In the genomic region with DNA sequence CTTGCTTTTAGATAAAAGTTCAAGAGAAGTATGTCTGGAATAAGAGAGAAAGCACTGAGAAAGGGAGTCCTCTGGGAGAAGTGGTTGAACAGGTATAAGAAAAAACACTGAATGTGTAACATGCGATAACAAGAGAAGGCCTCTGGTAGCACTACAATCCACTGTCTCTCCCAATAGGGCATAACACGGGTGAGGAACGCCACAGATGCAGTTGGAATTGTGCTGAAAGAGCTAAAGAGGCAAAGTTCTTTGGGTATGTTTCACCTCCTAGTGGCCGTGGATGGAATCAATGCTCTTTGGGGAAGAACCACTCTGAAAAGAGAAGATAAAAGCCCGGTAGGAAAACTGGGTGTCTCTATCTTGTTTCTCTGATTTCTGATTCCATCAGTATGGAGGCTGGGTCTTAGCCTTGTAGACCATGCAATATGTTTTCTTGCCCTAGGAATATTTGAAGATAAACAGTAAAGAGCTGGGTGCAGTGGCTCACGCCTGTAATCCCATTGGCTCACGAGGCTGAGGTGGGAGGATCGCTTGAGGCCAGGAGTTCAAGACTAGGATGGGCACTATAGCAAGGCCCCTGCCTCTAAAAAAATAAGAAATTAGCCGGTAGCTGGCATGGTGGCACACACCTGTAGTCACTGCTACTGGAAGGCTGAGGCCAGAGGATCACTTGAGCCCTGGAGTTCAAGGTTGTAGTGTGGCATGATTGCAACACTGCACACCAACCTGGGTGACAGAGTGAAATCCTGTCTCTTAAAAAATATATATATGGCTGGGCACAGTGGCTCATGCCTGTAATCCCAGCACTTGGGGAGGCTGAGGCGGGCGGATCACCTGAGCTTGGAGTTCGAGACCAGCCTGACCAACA, we compare ENCODE assay signal across 8 cellular contexts. TPM values are rescaled to one million over a fixed set of nuclear protein-coding genes. Genes with fewer than 3 reads are reported as not detected.
DNase-seq lines count a peak whose midpoint lies in the region; ATAC-seq and FAIRE-seq lines count a peak whose summit lies in the region.

No MANE protein-coding gene starts in this region.

- no peak overlapping the region for H4K91ac ChIP-seq in mesenchymal stem cell (ENCODE audit: low read length)

- H3K4me3 Mint-ChIP-seq in activated naive CD8-positive, alpha-beta T cell treated with anti-CD3 and anti-CD28 coated beads, Interleukin-2, amount 10 ng/mL, durations not matched to agents 7 days and 5 days = no peak overlapping the region
- no peak overlapping the region for H3K4me3 Mint-ChIP-seq in activated naive CD8-positive, alpha-beta T cell treated with anti-CD3 and anti-CD28 coated beads for 36 hours
- H3K4me3 Mint-ChIP-seq in T-helper 2 cell treated with Interferon-gamma antibody and Interleukin-4, amounts not matched to agents 5 μg/mL and 100 μg/mL, for 36 hours = no peak overlapping the region

- H3K4me3 ChIP-seq in mesenchymal stem cell (ENCODE audit: insufficient read depth in 1 of 2, low read depth in 1 of 2, low read length in 2 of 2) = no peak overlapping the region

- H3K27me3 Mint-ChIP-seq in activated naive CD8-positive, alpha-beta T cell treated with anti-CD3 and anti-CD28 coated beads, Interleukin-2, amount 10 ng/mL, durations not matched to agents 7 days and 5 days = no peaks in the 10 kb centered on the region
- no peaks in the 10 kb centered on the region for H3K27me3 Mint-ChIP-seq in activated naive CD8-positive, alpha-beta T cell treated with anti-CD3 and anti-CD28 coated beads for 36 hours
- H3K27me3 Mint-ChIP-seq in T-helper 2 cell treated with Interferon-gamma antibody and Interleukin-4, amounts not matched to agents 5 μg/mL and 100 μg/mL, for 36 hours (ENCODE audit: low read depth) = no peaks in the 10 kb centered on the region

- whole genome bisulfite sequencing in mesenchymal stem cell = 71% methylated on average over 12 of the region's 12 CpGs

- H2AK5ac ChIP-seq in mesenchymal stem cell (ENCODE audit: low read length, severe bottlenecking) = no peak overlapping the region

- no peak overlapping the region for H3K14ac ChIP-seq in mesenchymal stem cell (ENCODE audit: low read length in 2 of 2)

- no peak overlapping the region for H2AFZ ChIP-seq in mesenchymal stem cell (ENCODE audit: low read depth, low read length)

- H3K27me3 ChIP-seq in mesenchymal stem cell (ENCODE audit: control insufficient read depth in 1 of 2, insufficient read depth in 1 of 2, low read length in 2 of 2) = no peaks in the 10 kb centered on the region

- peak; percentile 36 for ATAC-seq in activated naive CD8-positive, alpha-beta T cell treated with anti-CD3 and anti-CD28 coated beads, Interleukin-2, amount 10 ng/mL, durations not matched to agents 7 days and 5 days (ENCODE audit: low read depth)
- ATAC-seq in GM19023 (IDR thresholded peaks at IDR 0.05; ENCODE audit: unreplicated experiment) = no peak

- no peak for FAIRE-seq in urothelium cell line (lab: Jason Lieb, UNC)

- DNase-seq in activated naive CD8-positive, alpha-beta T cell treated with anti-CD3 and anti-CD28 coated beads, Interleukin-2, amount 10 ng/mL, durations not matched to agents 7 days and 5 days = no peak
- no peak for DNase-seq in activated naive CD8-positive, alpha-beta T cell treated with anti-CD3 and anti-CD28 coated beads for 36 hours
- DNase-seq in NAMALWA (ENCODE audit: low spot score) (peak; percentile 71), mesenchymal stem cell (peak; percentile 81), urothelium cell line (ENCODE audit: low spot score) (peak; percentile 23)
- DNase-seq in T-helper 2 cell treated with Interferon-gamma antibody and Interleukin-4, amounts not matched to agents 5 μg/mL and 100 μg/mL, for 36 hours (ENCODE audit: low spot score) = peak; percentile 8
- DNase-seq in effector CD4-positive, alpha-beta T cell = peak; percentile 4

- H2BK12ac ChIP-seq in mesenchymal stem cell (ENCODE audit: low read length in 2 of 2) = no peak overlapping the region

- no peak overlapping the region for H3K27ac ChIP-seq in mesenchymal stem cell (ENCODE audit: low read length, poor library complexity, severe bottlenecking)

- no peak overlapping the region for H3K18ac ChIP-seq in mesenchymal stem cell (ENCODE audit: low read depth in 1 of 2, low read length in 2 of 2)

- no peak overlapping the region for H3K27ac Mint-ChIP-seq in activated naive CD8-positive, alpha-beta T cell treated with anti-CD3 and anti-CD28 coated beads, Interleukin-2, amount 10 ng/mL, durations not matched to agents 7 days and 5 days
- no peak overlapping the region for H3K27ac Mint-ChIP-seq in activated naive CD8-positive, alpha-beta T cell treated with anti-CD3 and anti-CD28 coated beads for 36 hours
- H3K27ac Mint-ChIP-seq in T-helper 2 cell treated with Interferon-gamma antibody and Interleukin-4, amounts not matched to agents 5 μg/mL and 100 μg/mL, for 36 hours = no peak overlapping the region

- no peak overlapping the region for H2BK120ac ChIP-seq in mesenchymal stem cell (ENCODE audit: low read depth, low read length)

- no peak overlapping the region for H3K4ac ChIP-seq in mesenchymal stem cell (ENCODE audit: low read depth in 1 of 2, low read length in 2 of 2)

- no peak overlapping the region for H4K8ac ChIP-seq in mesenchymal stem cell (ENCODE audit: low read length)

- H3K23ac ChIP-seq in mesenchymal stem cell (ENCODE audit: low read length in 2 of 2) = no peak overlapping the region

- H3K79me1 ChIP-seq in mesenchymal stem cell (replicated peaks; ENCODE audit: low read length, poor library complexity, severe bottlenecking) = peaks cover 10% of the 10 kb centered on the region

- no peaks in the 10 kb centered on the region for H3K9me3 Mint-ChIP-seq in activated naive CD8-positive, alpha-beta T cell treated with anti-CD3 and anti-CD28 coated beads, Interleukin-2, amount 10 ng/mL, durations not matched to agents 7 days and 5 days
- H3K9me3 Mint-ChIP-seq in activated naive CD8-positive, alpha-beta T cell treated with anti-CD3 and anti-CD28 coated beads for 36 hours = no peaks in the 10 kb centered on the region
- H3K9me3 Mint-ChIP-seq in T-helper 2 cell treated with Interferon-gamma antibody and Interleukin-4, amounts not matched to agents 5 μg/mL and 100 μg/mL, for 36 hours = no peaks in the 10 kb centered on the region

- H2BK5ac ChIP-seq in mesenchymal stem cell (ENCODE audit: low read depth, low read length, poor library complexity, severe bottlenecking) = no peak overlapping the region

- POLR2A ChIA-PET in activated naive CD8-positive, alpha-beta T cell treated with anti-CD3 and anti-CD28 coated beads, Interleukin-2, amount 10 ng/mL, durations not matched to agents 7 days and 5 days (lab: Charles Lee) = interaction anchor here (0.8 kb wide), 1 partner anchor 15 kb away, joined by 3 read pairs; no protein-coding TSS in a partner anchor

- no peaks in the 10 kb centered on the region for H3K4me1 Mint-ChIP-seq in activated naive CD8-positive, alpha-beta T cell treated with anti-CD3 and anti-CD28 coated beads, Interleukin-2, amount 10 ng/mL, durations not matched to agents 7 days and 5 days
- no peaks in the 10 kb centered on the region for H3K4me1 Mint-ChIP-seq in activated naive CD8-positive, alpha-beta T cell treated with anti-CD3 and anti-CD28 coated beads for 36 hours
- no peaks in the 10 kb centered on the region for H3K4me1 Mint-ChIP-seq in T-helper 2 cell treated with Interferon-gamma antibody and Interleukin-4, amounts not matched to agents 5 μg/mL and 100 μg/mL, for 36 hours (ENCODE audit: low read depth)

- no peak overlapping the region for H3K4me2 ChIP-seq in mesenchymal stem cell (ENCODE audit: low read length, poor library complexity, severe bottlenecking)

- no peak overlapping the region for H2BK15ac ChIP-seq in mesenchymal stem cell (ENCODE audit: low read depth, poor library complexity, severe bottlenecking)

- H3K36me3 Mint-ChIP-seq in activated naive CD8-positive, alpha-beta T cell treated with anti-CD3 and anti-CD28 coated beads, Interleukin-2, amount 10 ng/mL, durations not matched to agents 7 days and 5 days = peaks cover 5% of the 10 kb centered on the region
- H3K36me3 Mint-ChIP-seq in activated naive CD8-positive, alpha-beta T cell treated with anti-CD3 and anti-CD28 coated beads for 36 hours = peaks cover 10% of the 10 kb centered on the region
- H3K36me3 Mint-ChIP-seq in T-helper 2 cell treated with Interferon-gamma antibody and Interleukin-4, amounts not matched to agents 5 μg/mL and 100 μg/mL, for 36 hours (ENCODE audit: low read depth) = peaks cover 31% of the 10 kb centered on the region

- H3K36me3 ChIP-seq in mesenchymal stem cell (ENCODE audit: control insufficient read depth in 1 of 2, insufficient read depth in 2 of 2, low read depth in 1 of 2, low read length in 2 of 2) = peaks cover 23 to 69% of the 10 kb centered on the region in 2 experiments

- H3K9ac ChIP-seq in mesenchymal stem cell (ENCODE audit: low read length) = peak overlapping the region; percentile 29

- no peaks in the 10 kb centered on the region for H3K9me3 ChIP-seq in mesenchymal stem cell (ENCODE audit: control insufficient read depth, low read length)

- no peaks in the 10 kb centered on the region for H3K4me1 ChIP-seq in mesenchymal stem cell (ENCODE audit: control insufficient read depth, insufficient read depth, low read depth, low read length)

RNA-seq across cellular contexts. Expression of a gene that starts 40.4 kb away (rescaled TPM):
- total RNA-seq in activated naive CD8-positive, alpha-beta T cell treated with anti-CD3 and anti-CD28 coated beads, Interleukin-2, amount 10 ng/mL, durations not matched to agents 7 days and 5 days = 100 to 1,000 TPM; 119 to 128 TPM
- total RNA-seq in activated naive CD8-positive, alpha-beta T cell treated with anti-CD3 and anti-CD28 coated beads for 36 hours = 100 to 1,000 TPM; 148 to 151 TPM
- polyA plus RNA-seq in mesenchymal stem cell (2013, experiment 1 of 2) = 145 TPM
- polyA plus RNA-seq in mesenchymal stem cell (2013, experiment 2 of 2) = 142 TPM

RNA-seq across cellular contexts. Expression of a gene that starts 40.7 kb away (rescaled TPM):
- 10 to 100 TPM; 82.1 to 93.4 TPM for total RNA-seq in activated naive CD8-positive, alpha-beta T cell treated with anti-CD3 and anti-CD28 coated beads, Interleukin-2, amount 10 ng/mL, durations not matched to agents 7 days and 5 days
- total RNA-seq in activated naive CD8-positive, alpha-beta T cell treated with anti-CD3 and anti-CD28 coated beads for 36 hours = 10 to 100 TPM; 66.8 to 67.0 TPM
- 47.2 TPM for polyA plus RNA-seq in mesenchymal stem cell (2013, experiment 1 of 2)
- 44.4 TPM for polyA plus RNA-seq in mesenchymal stem cell (2013, experiment 2 of 2)

Comparison
In these comparisons a context has a peak if more than half of its experiments do, and no peak if none do; other contexts are left out.
1. DNase-seq: peak in NAMALWA (single experiment), T-helper 2 cell treated with Interferon-gamma antibody and Interleukin-4, amounts not matched to agents 5 μg/mL and 100 μg/mL, for 36 hours (single experiment), effector CD4-positive, alpha-beta T cell (single experiment), mesenchymal stem cell (single experiment) and urothelium cell line (single experiment); none in activated naive CD8-positive, alpha-beta T cell treated with anti-CD3 and anti-CD28 coated beads, Interleukin-2, amount 10 ng/mL, durations not matched to agents 7 days and 5 days (single experiment) and activated naive CD8-positive, alpha-beta T cell treated with anti-CD3 and anti-CD28 coated beads for 36 hours (single experiment).